1 cellular context compared by ENCODE assay signal in the genomic region with DNA sequence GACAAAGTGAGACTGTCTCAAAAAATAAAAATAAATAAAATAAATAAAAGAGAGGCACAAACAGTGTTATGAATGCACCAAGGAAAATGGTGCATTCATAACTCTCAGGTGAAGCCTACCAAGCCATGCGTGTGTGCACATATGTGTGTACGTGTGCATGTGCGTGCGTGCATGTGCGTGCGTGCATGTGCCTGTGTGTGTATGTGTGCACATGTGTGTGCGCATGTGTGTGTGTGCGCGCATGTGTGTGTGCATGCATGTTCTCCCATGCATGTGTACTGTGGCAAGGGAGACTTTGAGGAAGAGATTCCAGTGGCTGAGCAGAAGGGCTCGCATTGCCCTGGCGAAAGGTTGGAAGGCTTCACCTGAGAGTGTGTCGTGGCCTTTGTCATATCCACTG.
TF ChIP-seq lines count a peak whose summit lies in the region.

No MANE protein-coding gene starts in this region.

TF ChIP-seq in H1, 55 proteins besides CTCF, POLR2A, EP300 and RAD21:
- TF ChIP-seq RXRA (IDR thresholded peaks at IDR 0.05; ENCODE audit: insufficient read depth, low read depth, low read length) (no peak), NANOG (IDR thresholded peaks at IDR 0.05; ENCODE audit: insufficient read depth, low read depth, low read length, poor library complexity, severe bottlenecking) (no peak), JUN (IDR thresholded peaks at IDR 0.05; ENCODE audit: low read depth, low read length) (no peak), ASH2L (IDR thresholded peaks at IDR 0.05; ENCODE audit: low read length) (no peak), SAP30 (IDR thresholded peaks at IDR 0.05; ENCODE audit: insufficient read depth, insufficient replicate concordance, low read length) (no peak), FOSL1 (IDR thresholded peaks at IDR 0.05; ENCODE audit: insufficient read depth, low read depth, low read length) (no peak)
- TF ChIP-seq, protein P1, sequence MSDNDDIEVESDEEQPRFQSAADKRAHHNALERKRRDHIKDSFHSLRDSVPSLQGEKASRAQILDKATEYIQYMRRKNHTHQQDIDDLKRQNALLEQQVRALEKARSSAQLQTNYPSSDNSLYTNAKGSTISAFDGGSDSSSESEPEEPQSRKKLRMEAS (IDR thresholded peaks at IDR 0.05) = no peak
